ENCODE assay signal across 13 cellular contexts in genomic region chr17:48588074-48588415, GRCh38. TPM values are rescaled to one million over a fixed set of nuclear protein-coding genes. Genes with fewer than 3 reads are reported as not detected.
DNase-seq lines count a peak whose midpoint lies in the region; ATAC-seq and TF ChIP-seq lines count a peak whose summit lies in the region.
"Had no signal": no experiment of that assay in that cellular context is flagged by ENCODE, and none has a peak within 500 bp of the region (broad histone marks: within the 10 kb centered on the region; RNA-seq: fewer than 3 reads in every experiment).

No MANE protein-coding gene starts in this region.

- BruUV-seq in A673 (replicated peaks; lab: Mats Ljungman, UMichigan): no TSS peak

- peak overlapping the region; percentile 84 to 98 (median 91) for H3K4me3 Mint-ChIP-seq in nephron
- H3K4me3 Mint-ChIP-seq in activated CD4-positive, alpha-beta memory T cell treated with anti-CD3 and anti-CD28 coated beads, Interleukin-2, amount 10 ng/mL, durations not matched to agents 7 days and 5 days: no peak overlapping the region

- intact Hi-C loops in A673 (cut with micrococcal nuclease; ENCODE audit: unreplicated experiment) (no loop called here), colonic mucosa (cut with DNase I) (no loop called here)

- ATAC-seq in HG02885 (IDR thresholded peaks at IDR 0.05; ENCODE audit: poor library complexity, unreplicated experiment): no peak
- ATAC-seq in HG03457 (IDR thresholded peaks at IDR 0.05; ENCODE audit: unreplicated experiment): no peak

- H3K27me3 ChIP-seq in A673 (replicated peaks; ENCODE audit: insufficient read depth, low read depth, low read length, poor library complexity) (no peaks in the 10 kb centered on the region), colonic mucosa (no peaks in the 10 kb centered on the region)

- DNase-seq in A673 (ENCODE audit: low spot score) (no peak), colonic mucosa (no peak)
- no peak for DNase-seq in activated CD4-positive, alpha-beta memory T cell treated with anti-CD3 and anti-CD28 coated beads, Interleukin-2, amount 10 ng/mL, durations not matched to agents 7 days and 5 days
- DNase-seq: GDM1; hippocampal formation; NCI-H187; occipital lobe; stimulated activated CD4-positive, alpha-beta T cell treated with anti-CD3 and anti-CD28 coated beads, Interleukin-12 subunit alpha, Interleukin-12 subunit beta, amount 100 ng/mL, for 4 hours; tibial artery had no signal

- H3K4me1 ChIP-seq in A673 (ENCODE audit: insufficient read depth, low read length, poor library complexity, severe bottlenecking) (peaks cover 57% of the 10 kb centered on the region), colonic mucosa (peaks cover 9% of the 10 kb centered on the region)

- H3K27me3 Mint-ChIP-seq in nephron (ENCODE audit: low read depth): peaks cover 88% of the 10 kb centered on the region
- H3K27me3 Mint-ChIP-seq in activated CD4-positive, alpha-beta memory T cell treated with anti-CD3 and anti-CD28 coated beads, Interleukin-2, amount 10 ng/mL, durations not matched to agents 7 days and 5 days: peaks cover 78% of the 10 kb centered on the region

- peak overlapping the region; percentile 54 to 76 for H3K9ac ChIP-seq in colonic mucosa (ENCODE audit: low read depth in 2 of 2, low read length in 2 of 2)

- POLR2A ChIA-PET in A673 (lab: Charles Lee; ENCODE audit: low non-redundant PET): interaction anchor here (0.6 kb wide), 1 partner anchor 73 kb away, joined by 14 read pairs; no protein-coding TSS in a partner anchor
- POLR2A ChIA-PET in activated CD4-positive, alpha-beta memory T cell treated with anti-CD3 and anti-CD28 coated beads, Interleukin-2, amount 10 ng/mL, durations not matched to agents 7 days and 5 days (lab: Charles Lee): interaction anchor here (0.7 to 1.2 kb wide), 6 partner anchors 13 to 236 kb away, joined by 3 to 4 read pairs (median 3); partner anchors contain the start of gene HOXB9

- H3K4me3 ChIP-seq in A673 (ENCODE audit: low read depth, low read length, poor library complexity, severe bottlenecking): no peak overlapping the region
- no peak overlapping the region for H3K4me3 ChIP-seq in colonic mucosa
- H3K4me3 ChIP-seq: tibial artery had no signal

- H3K27ac ChIP-seq in A673 (ENCODE audit: low read depth, low read length, poor library complexity, severe bottlenecking) (peak overlapping the region; percentile 40), colonic mucosa (peak overlapping the region; percentile 88)
- H3K27ac ChIP-seq: tibial artery had no signal

- peak overlapping the region in 1 of 3 experiments; percentile 91 for H3K27ac Mint-ChIP-seq in nephron
- no peak overlapping the region for H3K27ac Mint-ChIP-seq in activated CD4-positive, alpha-beta memory T cell treated with anti-CD3 and anti-CD28 coated beads, Interleukin-2, amount 10 ng/mL, durations not matched to agents 7 days and 5 days

- peaks cover 53% of the 10 kb centered on the region for H3K36me3 Mint-ChIP-seq in nephron (ENCODE audit: low read depth)
- H3K36me3 Mint-ChIP-seq in activated CD4-positive, alpha-beta memory T cell treated with anti-CD3 and anti-CD28 coated beads, Interleukin-2, amount 10 ng/mL, durations not matched to agents 7 days and 5 days (ENCODE audit: low read depth): no peaks in the 10 kb centered on the region

- no peaks in the 10 kb centered on the region for H3K9me3 ChIP-seq in A673 (ENCODE audit: low read depth, low read length, poor library complexity, severe bottlenecking)
- no peaks in the 10 kb centered on the region for H3K9me3 ChIP-seq in colonic mucosa
- H3K9me3 ChIP-seq: tibial artery had no signal

- peaks cover 92% of the 10 kb centered on the region for H3K4me1 Mint-ChIP-seq in nephron
- H3K4me1 Mint-ChIP-seq in activated CD4-positive, alpha-beta memory T cell treated with anti-CD3 and anti-CD28 coated beads, Interleukin-2, amount 10 ng/mL, durations not matched to agents 7 days and 5 days: peaks cover 46% of the 10 kb centered on the region

- H3K36me3 ChIP-seq in A673 (ENCODE audit: insufficient read depth, low read length, poor library complexity, severe bottlenecking) (peaks cover 4% of the 10 kb centered on the region), colonic mucosa (no peaks in the 10 kb centered on the region)
- H3K36me3 ChIP-seq: tibial artery had no signal

- H3K9me3 Mint-ChIP-seq in nephron: no peaks in the 10 kb centered on the region
- no peaks in the 10 kb centered on the region for H3K9me3 Mint-ChIP-seq in activated CD4-positive, alpha-beta memory T cell treated with anti-CD3 and anti-CD28 coated beads, Interleukin-2, amount 10 ng/mL, durations not matched to agents 7 days and 5 days

- TF ChIP-seq CTCF in A673 (conservative IDR thresholded peaks at IDR 0.05; ENCODE audit: low read depth, low read length): no peak
- no peak for TF ChIP-seq CTCF in colonic mucosa (IDR thresholded peaks at IDR 0.05)
- TF ChIP-seq CTCF in nephron (IDR thresholded peaks at IDR 0.05; ENCODE audit: unreplicated experiment in 3 of 3): no peak

- CTCF ChIA-PET in A673 (lab: Charles Lee): interaction anchor here (0.9 to 1.4 kb wide), 2 partner anchors 95 to 325 kb away, joined by 3 to 8 read pairs; no protein-coding TSS in a partner anchor
- CTCF ChIA-PET in activated CD4-positive, alpha-beta memory T cell treated with anti-CD3 and anti-CD28 coated beads, Interleukin-2, amount 10 ng/mL, durations not matched to agents 7 days and 5 days (lab: Charles Lee): interaction anchor here (0.5 to 2.5 kb wide), 10 partner anchors 30 to 435 kb away, joined by 3 to 12 read pairs (median 4); no protein-coding TSS in a partner anchor

RNA-seq across cellular contexts. Expression of gene HOXB3, which starts 2.0 kb away (rescaled TPM):
- 40.7 and 46.1 TPM in 2 replicates for total RNA-seq in A673 (2021)
- 10 to 100 TPM; 17.4 to 31.8 TPM for total RNA-seq in colonic mucosa
- 10 to 100 TPM; 10.8 to 12.1 TPM for total RNA-seq in activated CD4-positive, alpha-beta memory T cell treated with anti-CD3 and anti-CD28 coated beads, Interleukin-2, amount 10 ng/mL, durations not matched to agents 7 days and 5 days
- total RNA-seq: bronchial epithelial cell, occipital lobe had no signal

RNA-seq across cellular contexts. Expression of gene HOXB5, which starts 5.5 kb away (rescaled TPM):
- 5.9 and 6.4 TPM in 2 replicates for total RNA-seq in A673 (2021)
- total RNA-seq in colonic mucosa: 10 to 100 TPM; 11.0 to 22.7 TPM
- total RNA-seq in activated CD4-positive, alpha-beta memory T cell treated with anti-CD3 and anti-CD28 coated beads, Interleukin-2, amount 10 ng/mL, durations not matched to agents 7 days and 5 days: under 1 TPM in 1 of 2 experiments, not detected in 1; 0.20 TPM
- total RNA-seq: bronchial epithelial cell, occipital lobe had no signal

RNA-seq across cellular contexts. Expression of gene HOXB4, which starts 9.9 kb away (rescaled TPM):
- total RNA-seq in A673 (2021) (9.7 and 11.9 TPM in 2 replicates), colonic mucosa (1 to 10 TPM; 2.5 to 4.7 TPM)
- total RNA-seq in activated CD4-positive, alpha-beta memory T cell treated with anti-CD3 and anti-CD28 coated beads, Interleukin-2, amount 10 ng/mL, durations not matched to agents 7 days and 5 days: 1 to 10 TPM; 6.2 to 7.0 TPM
- total RNA-seq: bronchial epithelial cell, occipital lobe had no signal

RNA-seq across cellular contexts. Expression of gene HOXB6, which starts 16.7 kb away (rescaled TPM):
- 19.8 and 27.6 TPM in 2 replicates for total RNA-seq in A673 (2021)
- total RNA-seq in colonic mucosa: 10 to 100 TPM; 30.0 to 71.0 TPM
- under 1 TPM; 0.60 to 0.68 TPM for total RNA-seq in activated CD4-positive, alpha-beta memory T cell treated with anti-CD3 and anti-CD28 coated beads, Interleukin-2, amount 10 ng/mL, durations not matched to agents 7 days and 5 days
- total RNA-seq: bronchial epithelial cell, occipital lobe had no signal

RNA-seq across cellular contexts. Expression of gene HOXB7, which starts 22.8 kb away (rescaled TPM):
- total RNA-seq in A673 (2021) (32.2 and 37.9 TPM in 2 replicates), colonic mucosa (10 to 100 TPM; 25.9 to 31.4 TPM)
- 1 to 10 TPM; 1.6 to 1.7 TPM for total RNA-seq in activated CD4-positive, alpha-beta memory T cell treated with anti-CD3 and anti-CD28 coated beads, Interleukin-2, amount 10 ng/mL, durations not matched to agents 7 days and 5 days
- total RNA-seq: bronchial epithelial cell, occipital lobe had no signal
